ENCODE assay signal across 16 cellular contexts in genomic region chr6:15131234-15132195, GRCh38.
A peak's percentile ranks its signal among the peaks of the same experiment; 100 is the strongest.
DNase-seq lines count a peak whose midpoint lies in the region; ATAC-seq and TF ChIP-seq lines count a peak whose summit lies in the region.
"Had no signal": no experiment of that assay in that cellular context is flagged by ENCODE, and none has a peak within 500 bp of the region (broad histone marks: within the 10 kb centered on the region; RNA-seq: fewer than 3 reads in every experiment).

No MANE protein-coding gene starts in this region.

- no peaks in the 10 kb centered on the region for H3K27me3 ChIP-seq in HCT116 (ENCODE audit: insufficient read depth, low read length)
- H3K27me3 ChIP-seq: dorsolateral prefrontal cortex, esophagus squamous epithelium, heart right ventricle had no signal

- CTCF ChIA-PET in HCT116 (lab: Charles Lee) = no interaction called here

- no peaks in the 10 kb centered on the region for H3K9me2 ChIP-seq in HCT116 (ENCODE audit: insufficient read depth)

- no peak for TF ChIP-seq CTCF in HCT116 (IDR thresholded peaks at IDR 0.05 in 2 of 3, conservative IDR thresholded peaks at IDR 0.05 in 1 of 3; ENCODE audit: borderline replicate concordance in 1 of 3, insufficient read depth in 1 of 3, low read depth in 2 of 3, low read length in 2 of 3)

- no peak for TF ChIP-seq POLR2A in HCT116 (IDR thresholded peaks at IDR 0.05; ENCODE audit: borderline replicate concordance, extremely low read depth, insufficient read depth, insufficient read length)

- no TSS peak for BruUV-seq in HCT116 (replicated peaks; lab: Mats Ljungman, UMichigan)

- no peaks in the 10 kb centered on the region for H3K36me3 Mint-ChIP-seq in activated T-helper 1 cell treated with anti-CD3 and anti-CD28 coated beads, Interleukin-12 subunit alpha, Interleukin-12 subunit beta, Interleukin-2, Interleukin-4 antibody, amounts not matched to agents 30 ng/mL and 10 ng/mL and 1 ng/mL, durations not matched to agents 14 hours and 24 hours and 36 hours (ENCODE audit: low read depth)
- H3K36me3 Mint-ChIP-seq: activated naive CD8-positive, alpha-beta T cell had no signal

- H3K4me3 ChIP-seq in HCT116 (replicated peaks in 1 of 2; ENCODE audit: low read depth in 1 of 2, low read length in 2 of 2) = no peak overlapping the region
- H3K4me3 ChIP-seq: dorsolateral prefrontal cortex, esophagus squamous epithelium, heart right ventricle had no signal

- no peaks in the 10 kb centered on the region for H3K9me3 Mint-ChIP-seq in activated T-helper 1 cell treated with anti-CD3 and anti-CD28 coated beads, Interleukin-12 subunit alpha, Interleukin-12 subunit beta, Interleukin-2, Interleukin-4 antibody, amounts not matched to agents 30 ng/mL and 10 ng/mL and 1 ng/mL, durations not matched to agents 14 hours and 24 hours and 36 hours

- TF ChIP-seq RAD21 in HCT116 (IDR thresholded peaks at IDR 0.05; ENCODE audit: low read depth) = no peak

- H2AFZ ChIP-seq in HCT116 (ENCODE audit: low read depth, low read length, poor library complexity, severe bottlenecking) = peak overlapping the region; percentile 20

- H3K4me3 Mint-ChIP-seq in activated T-helper 1 cell treated with anti-CD3 and anti-CD28 coated beads, Interleukin-12 subunit alpha, Interleukin-12 subunit beta, Interleukin-2, Interleukin-4 antibody, amounts not matched to agents 30 ng/mL and 10 ng/mL and 1 ng/mL, durations not matched to agents 14 hours and 24 hours and 36 hours = no peak overlapping the region
- H3K4me3 Mint-ChIP-seq: activated naive CD8-positive, alpha-beta T cell; B cell had no signal

- intact Hi-C loops in HCT116 (cut with micrococcal nuclease) = no loop called here
- intact Hi-C loops in activated T-helper 1 cell treated with anti-CD3 and anti-CD28 coated beads, Interleukin-12 subunit alpha, Interleukin-12 subunit beta, Interleukin-2, Interleukin-4 antibody, amounts not matched to agents 30 ng/mL and 10 ng/mL and 1 ng/mL, durations not matched to agents 14 hours and 24 hours and 36 hours (cut with micrococcal nuclease) = loop anchor here (2.0 to 5.0 kb wide), 2 partner anchors 53 to 254 kb away; no protein-coding TSS in a partner anchor

- H3K4me2 ChIP-seq in HCT116 (ENCODE audit: low read length) = peak overlapping the region; percentile 68

- POLR2A ChIA-PET in HCT116 (lab: Charles Lee) = no interaction called here

- H3K27ac Mint-ChIP-seq in activated T-helper 1 cell treated with anti-CD3 and anti-CD28 coated beads, Interleukin-12 subunit alpha, Interleukin-12 subunit beta, Interleukin-2, Interleukin-4 antibody, amounts not matched to agents 30 ng/mL and 10 ng/mL and 1 ng/mL, durations not matched to agents 14 hours and 24 hours and 36 hours = peak overlapping the region; percentile 79
- H3K27ac Mint-ChIP-seq: activated naive CD8-positive, alpha-beta T cell; B cell had no signal

- no peaks in the 10 kb centered on the region for H3K9me3 ChIP-seq in HCT116 (ENCODE audit: control insufficient read depth in 1 of 2, insufficient read depth in 1 of 2, low read depth in 1 of 2, low read length in 2 of 2)
- H3K9me3 ChIP-seq: esophagus squamous epithelium, heart right ventricle had no signal

- H3K4me1 ChIP-seq in HCT116 (ENCODE audit: control insufficient read depth in 1 of 2, insufficient read depth in 2 of 2, low read length in 2 of 2) = peaks cover 11 to 51% of the 10 kb centered on the region in 2 experiments

- H3K36me3 ChIP-seq in HCT116 (ENCODE audit: control insufficient read depth in 1 of 2, insufficient read depth in 2 of 2, low read length in 2 of 2) = no peaks in the 10 kb centered on the region
- H3K36me3 ChIP-seq: esophagus squamous epithelium, heart right ventricle had no signal

- RAD21 ChIA-PET in HCT116 (lab: Charles Lee; ENCODE audit: low non-redundant PET in 1 of 2, low total read pairs in 2 of 2, uncharacterized antibody in 2 of 2, unreplicated experiment in 2 of 2) = no interaction called here

- peaks cover 49% of the 10 kb centered on the region for H3K4me1 Mint-ChIP-seq in activated T-helper 1 cell treated with anti-CD3 and anti-CD28 coated beads, Interleukin-12 subunit alpha, Interleukin-12 subunit beta, Interleukin-2, Interleukin-4 antibody, amounts not matched to agents 30 ng/mL and 10 ng/mL and 1 ng/mL, durations not matched to agents 14 hours and 24 hours and 36 hours (ENCODE audit: low read depth)

- ATAC-seq in HCT116 = no peak
- no peak for ATAC-seq in GM19395 (IDR thresholded peaks at IDR 0.05; ENCODE audit: unreplicated experiment)
- no peak for ATAC-seq in GM18520 (IDR thresholded peaks at IDR 0.05; ENCODE audit: unreplicated experiment)
- ATAC-seq: heart right ventricle, Right ventricle myocardium inferior had no signal

- in situ Hi-C loops in Caki2 (cut with HindIII; ENCODE audit: low pct_unique_long_range_greater_than_20kb, low sequenced_read_pairs) = no loop called here

- H3K27ac ChIP-seq in HCT116 (ENCODE audit: low read depth, low read length) = no peak overlapping the region
- H3K27ac ChIP-seq: dorsolateral prefrontal cortex, heart right ventricle had no signal

- H4K20me1 ChIP-seq in HCT116 (ENCODE audit: insufficient read depth) = no peaks in the 10 kb centered on the region

- no peak overlapping the region for H3K9ac ChIP-seq in HCT116 (ENCODE audit: low read length)

- DNase-seq in Caki2 (ENCODE audit: low read depth) (peak; percentile 50), HCT116 (ENCODE audit: low read depth, low spot score) (no peak), kidney glomerular epithelial cell (lab: John Stamatoyannopoulos, UW) (peak; percentile 83), iPS-NIHi11 (ENCODE audit: low spot score) (no peak)
- DNase-seq in activated T-helper 1 cell treated with anti-CD3 and anti-CD28 coated beads, Interleukin-12 subunit alpha, Interleukin-12 subunit beta, Interleukin-2, Interleukin-4 antibody, amounts not matched to agents 30 ng/mL and 10 ng/mL and 1 ng/mL, durations not matched to agents 14 hours and 24 hours and 36 hours (ENCODE audit: low spot score) = no peak
- DNase-seq: esophagus squamous epithelium; heart right ventricle; NK-92 treated with Interleukin-12 subunit alpha and Interleukin-12 subunit beta, amount 100 ng/mL, for 24 hours; nucleus accumbens; substantia nigra had no signal

- no peaks in the 10 kb centered on the region for H3K79me2 ChIP-seq in HCT116 (ENCODE audit: insufficient read depth, low read length)

- no peaks in the 10 kb centered on the region for H3K27me3 Mint-ChIP-seq in activated T-helper 1 cell treated with anti-CD3 and anti-CD28 coated beads, Interleukin-12 subunit alpha, Interleukin-12 subunit beta, Interleukin-2, Interleukin-4 antibody, amounts not matched to agents 30 ng/mL and 10 ng/mL and 1 ng/mL, durations not matched to agents 14 hours and 24 hours and 36 hours (ENCODE audit: insufficient read depth)
- H3K27me3 Mint-ChIP-seq: activated naive CD8-positive, alpha-beta T cell; B cell had no signal

TF ChIP-seq in HCT116, 20 proteins besides CTCF, POLR2A, EP300 and RAD21:
- no peak for TF ChIP-seq EGR1 (IDR thresholded peaks at IDR 0.05; ENCODE audit: low read depth)
- TF ChIP-seq ATF3 (IDR thresholded peaks at IDR 0.05) = no peak
- TF ChIP-seq FOSL1 (IDR thresholded peaks at IDR 0.05; ENCODE audit: low read depth) = no peak
- TF ChIP-seq POLR2AphosphoS5 (IDR thresholded peaks at IDR 0.05; ENCODE audit: low read depth, low read length) = no peak
- no peak for TF ChIP-seq SP1 (IDR thresholded peaks at IDR 0.05; ENCODE audit: low read depth)
- no peak for TF ChIP-seq JUND (IDR thresholded peaks at IDR 0.05)
- TF ChIP-seq ZNF274 (IDR thresholded peaks at IDR 0.05; ENCODE audit: low read depth, low read length) = no peak
- TF ChIP-seq ELF1 (IDR thresholded peaks at IDR 0.05; ENCODE audit: borderline replicate concordance, low read depth) = no peak
- no peak for TF ChIP-seq YY1 (IDR thresholded peaks at IDR 0.05; ENCODE audit: extremely low read depth, insufficient replicate concordance, low read depth, low read length)

Comparison
In these comparisons a context has a peak if more than half of its experiments do, and no peak if none do; other contexts are left out.
1. DNase-seq: peak in Caki2 (single experiment) and kidney glomerular epithelial cell (single experiment); none in HCT116 (single experiment), activated T-helper 1 cell treated with anti-CD3 and anti-CD28 coated beads, Interleukin-12 subunit alpha, Interleukin-12 subunit beta, Interleukin-2, Interleukin-4 antibody, amounts not matched to agents 30 ng/mL and 10 ng/mL and 1 ng/mL, durations not matched to agents 14 hours and 24 hours and 36 hours (single experiment) and iPS-NIHi11 (single experiment).